In genomic region chr7:123478056-123478455, GRCh38 we compare ENCODE assay signal across 9 cellular contexts. TPM values are rescaled to one million over a fixed set of nuclear protein-coding genes. Genes with fewer than 3 reads are reported as not detected.
A peak's percentile ranks its signal among the peaks of the same experiment; 100 is the strongest.
DNase-seq lines count a peak whose midpoint lies in the region; ATAC-seq, FAIRE-seq and TF ChIP-seq lines count a peak whose summit lies in the region.
"Not testable (repeated sequence)": the region's sequence is repeated elsewhere in the genome, so short reads cannot be mapped to it uniquely, and the experiment has no call there.
"Had no signal": no experiment of that assay in that cellular context is flagged by ENCODE, and none has a peak within 500 bp of the region (broad histone marks: within the 10 kb centered on the region; RNA-seq: fewer than 3 reads in every experiment).

No MANE protein-coding gene starts in this region.

- in situ Hi-C loops in K562 (cut with MboI) = not testable (repeated sequence)

- not testable (repeated sequence) for ATAC-seq in SK-N-SH treated with all-trans-retinoic acid at 6 μM for 48 hours, K562

- H2AFZ ChIP-seq in K562 (ENCODE audit: low read depth, low read length) = not testable (repeated sequence)

- not testable (repeated sequence) for TF ChIP-seq POLR2A in K562 (conservative IDR thresholded peaks at IDR 0.05)

- H3K9ac ChIP-seq in K562 (ENCODE audit: insufficient read depth in 1 of 2, low read depth in 2 of 2, low read length in 2 of 2) = not testable (repeated sequence)

- not testable (repeated sequence) for H3K27ac ChIP-seq in HEK293 (ENCODE audit: extremely low read depth, low read depth, low read length); K562 (ENCODE audit: extremely low read depth, low read depth, low read length)

- POLR2A ChIA-PET in HEK293 (lab: Yijun Ruan, JAX); K562 (lab: Yijun Ruan, JAX): not testable (repeated sequence)

- H3K36me3 ChIP-seq in HEK293 (ENCODE audit: control insufficient read depth in 2 of 2, insufficient read depth in 1 of 2, low read length in 2 of 2); K562 (ENCODE audit: control insufficient read depth, insufficient read depth, low read length): not testable (repeated sequence)

- not testable (repeated sequence) for TF ChIP-seq CTCF in HEK293 (tag by site-specific recombination; IDR thresholded peaks at IDR 0.05); K562 (IDR thresholded peaks at IDR 0.05 in 2 of 3, conservative IDR thresholded peaks at IDR 0.05 in 1 of 3; ENCODE audit: insufficient read depth in 2 of 3, low read depth in 1 of 3, low read length in 3 of 3)

- H3K9me1 ChIP-seq in K562 (ENCODE audit: control insufficient read depth, insufficient read depth, low read length) = not testable (repeated sequence)

- H3K79me2 ChIP-seq in K562 (ENCODE audit: control insufficient read depth, insufficient read depth, low read length) = not testable (repeated sequence)

- not testable (repeated sequence) for FAIRE-seq in K562 (lab: Jason Lieb, UNC)

- H3K27me3 ChIP-seq in K562 (ENCODE audit: control insufficient read depth in 2 of 2, insufficient read depth in 2 of 2, low read length in 2 of 2) = not testable (repeated sequence)

- BruUV-seq in K562 (replicated peaks; lab: Mats Ljungman, UMichigan) = not testable (repeated sequence)

- 0% methylated on average over 1 of the region's 1 CpG for WGBS in K562 (ENCODE audit: insufficient coverage, low coverage, missing lambda C conversion rate)

- TF ChIP-seq EP300 in K562 (IDR thresholded peaks at IDR 0.05; ENCODE audit: low read length) = not testable (repeated sequence)

- CTCF ChIA-PET in HEK293 (lab: Yijun Ruan, JAX); K562 (lab: Yijun Ruan, JAX; ENCODE audit: low intra/inter-chr PET ratio): not testable (repeated sequence)

- H3K4me2 ChIP-seq in K562 (ENCODE audit: insufficient read depth, low read length) = not testable (repeated sequence)

- DNase-seq in K562 (ENCODE audit: extremely low read depth in 1 of 4, low spot score in 3 of 4) = not testable (repeated sequence)

- H4K20me1 ChIP-seq in K562 (replicated peaks; ENCODE audit: control insufficient read depth, insufficient read depth, low read length) = not testable (repeated sequence)

- not testable (repeated sequence) for H3K9me3 ChIP-seq in HEK293 (ENCODE audit: control insufficient read depth, insufficient read depth, low read depth, low read length); K562 (replicated peaks; ENCODE audit: control insufficient read depth, insufficient read depth, low read depth, low read length)

- not testable (repeated sequence) for H3K4me3 ChIP-seq in HEK293 (ENCODE audit: low read depth, low read length); K562

- not testable (repeated sequence) for TF ChIP-seq RAD21 in K562 (CRISPR knock-in tag; conservative IDR thresholded peaks at IDR 0.05 in 1 of 2, IDR thresholded peaks at IDR 0.05 in 1 of 2)

- intact Hi-C loops in K562 (cut with micrococcal nuclease) = not testable (repeated sequence)

- not testable (repeated sequence) for H3K4me1 ChIP-seq in HEK293 (ENCODE audit: control insufficient read depth, insufficient read depth, low read length); K562 (replicated peaks in 1 of 2; ENCODE audit: control insufficient read depth in 2 of 2, insufficient read depth in 2 of 2, low read length in 2 of 2)

TF ChIP-seq in HEK293, 187 proteins besides CTCF, POLR2A, EP300 and RAD21 (continues in another document):
- 0 out of 2 replicates have a peak, but pooled peaks have one; percentile 69 for TF ChIP-seq ZNF280D (tag by site-specific recombination; IDR thresholded peaks at IDR 0.05)

TF ChIP-seq in SK-N-SH treated with all-trans-retinoic acid at 6 μM for 48 hours, 23 proteins besides CTCF, POLR2A, EP300 and RAD21:
- TF ChIP-seq ZNF8 (CRISPR knock-in tag; IDR thresholded peaks at IDR 0.05) = peak; percentile 74; the same call in 1 of the 2 replicates

TF ChIP-seq in K562, 482 proteins besides CTCF, POLR2A, EP300 and RAD21:
- peak; percentile 95 for TF ChIP-seq ZNF146 (CRISPR knock-in tag; IDR thresholded peaks at IDR 0.05; ENCODE audit: unreplicated experiment)

RNA-seq across cellular contexts. Expression of gene IQUB, which starts 56.3 kb away (rescaled TPM):
- 2.5 and 10.0 TPM in 2 replicates for total RNA-seq in K562 (2011; cell fraction: chromatin; rRNA removed; ENCODE audit: low replicate concordance)
- 1.7 and 2.1 TPM in 2 replicates for total RNA-seq in K562 (2011; cell fraction: nucleolus; rRNA removed)
- 5.5 and 7.8 TPM in 2 replicates for total RNA-seq in K562 (2011; cell fraction: nucleoplasm; rRNA removed)
- total RNA-seq in K562 (2014; rRNA removed) (0.98 and 1.3 TPM in 2 replicates), K562 (2014; rRNA removed; fragmentation: Illumina TruSeq; extraction: Trizol) (2.4 and 3.1 TPM in 2 replicates), K562 (2015; rRNA removed; fragmentation: Illumina TruSeq; extraction: Trizol) (2.0 and 2.6 TPM in 2 replicates), K562 (2021) (1.1 and 1.9 TPM in 2 replicates)
- polyA plus RNA-seq in K562 (2011; rRNA removed) (0.69 and 1.3 TPM in 2 replicates), K562 (2014; fragmentation: Illumina TruSeq; extraction: Trizol) (1.4 and 1.6 TPM in 2 replicates), K562 (2014; fragmentation: Nextera tagmentation; extraction: Ambion mirVana) (1 to 10 TPM; 1.3 to 1.7 TPM), K562 (2014; rRNA removed) (0.58 and 0.62 TPM in 2 replicates)
- 0.21 and 0.62 TPM in 2 replicates for polyA plus RNA-seq in K562 (2011; cell fraction: cytosol; rRNA removed)
- polyA plus RNA-seq in K562 (2011; cell fraction: nucleus; rRNA removed) = 1.3 and 1.5 TPM in 2 replicates
- 1.7 and 2.7 TPM in 2 replicates for polyA plus RNA-seq in K562 (2012)
- polyA minus RNA-seq in K562 (2011; rRNA and poly(A)+ RNA removed) = 1.9 and 3.4 TPM in 2 replicates
- polyA minus RNA-seq in K562 (2011; cell fraction: cytosol; rRNA and poly(A)+ RNA removed) = 0.73 and 1.2 TPM in 2 replicates
- 5.7 and 6.2 TPM in 2 replicates for polyA minus RNA-seq in K562 (2011; cell fraction: nucleus; rRNA and poly(A)+ RNA removed)
- total RNA-seq: CD4-positive, alpha-beta T cell; CD4-positive, CD25-positive, alpha-beta regulatory T cell; CD8-positive, alpha-beta memory T cell; CD8-positive, alpha-beta T cell had no signal
- polyA plus RNA-seq: CD14-positive monocyte; CD4-positive, alpha-beta memory T cell had no signal
